Comparison of ENCODE assay signal across 8 cellular contexts in the genomic region with DNA sequence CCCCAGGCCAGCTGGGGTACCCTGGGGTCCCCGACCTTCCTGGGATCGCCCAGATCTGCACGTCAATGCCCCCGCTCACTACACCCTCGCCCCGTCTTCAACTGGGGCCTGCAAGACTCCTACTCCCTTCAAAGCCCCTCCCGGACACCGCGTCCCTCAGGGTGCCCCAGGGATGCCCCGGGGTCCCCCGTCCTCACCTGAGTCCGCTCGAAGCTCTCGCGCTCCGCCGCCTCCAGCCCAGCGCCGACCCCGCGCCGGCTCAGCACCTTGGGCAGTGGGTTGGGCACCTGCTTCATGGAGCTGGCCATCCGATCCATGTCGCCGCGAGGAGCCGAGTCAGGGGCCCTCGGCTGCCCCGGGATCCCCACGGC. TPM values are rescaled to one million over a fixed set of nuclear protein-coding genes. Genes with fewer than 3 reads are reported as not detected.
DNase-seq lines count a peak whose midpoint lies in the region; ATAC-seq and TF ChIP-seq lines count a peak whose summit lies in the region.

A gene (minus strand): TSS at position 338 of the 371 bp plus-strand sequence. CDS start 21 bp downstream, at position 317.

- peaks cover 4 to 46% (median 24%) of the 10 kb centered on the region in 4 donors for H3K4me1 ChIP-seq in tibial artery

- DNase-seq in caudate nucleus (lab: John Stamatoyannopoulos, UW) = peak in 5 of 61 donors; percentile 24 to 58 (median 49)
- no peak for DNase-seq in lung microvascular endothelial cell (ENCODE audit: low read depth in 2 of 2)
- peak in 1 of 2 donors; percentile 27 for DNase-seq in tibial artery
- no peak for DNase-seq in SW480 (ENCODE audit: low spot score)
- no peak for DNase-seq in activated CD4-positive, CD25-positive, alpha-beta regulatory T cell treated with anti-CD3 and anti-CD28 coated beads, Interleukin-2, amount 50 U/mL, for 72 hours
- no peak for DNase-seq in activated CD8-positive, alpha-beta memory T cell treated with anti-CD3 and anti-CD28 coated beads, Interleukin-2, amount 50 U/mL, for 48 hours

- H3K36me3 ChIP-seq in tibial artery = peaks cover 0 to 3% (median 0%) of the 10 kb centered on the region in 3 donors

- H3K27me3 ChIP-seq in tibial artery = no peaks in the 10 kb centered on the region

- intact Hi-C loops in tibial artery (cut with DNase I; ENCODE audit: low total_unique reads) = loop anchor here (10.0 kb wide), 1 partner anchor 84 kb away; no protein-coding TSS in a partner anchor

- ATAC-seq in HG03571 (IDR thresholded peaks at IDR 0.05; ENCODE audit: unreplicated experiment) = peak; percentile 6

- no peak for TF ChIP-seq CTCF in GM12875 (IDR thresholded peaks at IDR 0.05; ENCODE audit: borderline replicate concordance, insufficient read depth, low read depth, low read length)
- no peak for TF ChIP-seq CTCF in tibial artery (IDR thresholded peaks at IDR 0.05)

- H3K27ac ChIP-seq in caudate nucleus (ENCODE audit: low read depth, low read length) (peak within 1 kb of the TSS; percentile 73), tibial artery (peak within 1 kb of the TSS; percentile 89 to 95)

- H3K4me3 ChIP-seq in GM12875 (ENCODE audit: low read depth, low read length) (peak within 1 kb of the TSS; percentile 93), tibial artery (peak within 1 kb of the TSS; percentile 99 to 100)

- no peaks in the 10 kb centered on the region for H3K9me3 ChIP-seq in tibial artery

RNA-seq across cellular contexts. Expression of the gene that starts here (rescaled TPM):
- 20.9 and 24.6 TPM in 2 replicates for total RNA-seq in lung microvascular endothelial cell
